ENCODE assay signal across 9 cellular contexts in the genomic region with DNA sequence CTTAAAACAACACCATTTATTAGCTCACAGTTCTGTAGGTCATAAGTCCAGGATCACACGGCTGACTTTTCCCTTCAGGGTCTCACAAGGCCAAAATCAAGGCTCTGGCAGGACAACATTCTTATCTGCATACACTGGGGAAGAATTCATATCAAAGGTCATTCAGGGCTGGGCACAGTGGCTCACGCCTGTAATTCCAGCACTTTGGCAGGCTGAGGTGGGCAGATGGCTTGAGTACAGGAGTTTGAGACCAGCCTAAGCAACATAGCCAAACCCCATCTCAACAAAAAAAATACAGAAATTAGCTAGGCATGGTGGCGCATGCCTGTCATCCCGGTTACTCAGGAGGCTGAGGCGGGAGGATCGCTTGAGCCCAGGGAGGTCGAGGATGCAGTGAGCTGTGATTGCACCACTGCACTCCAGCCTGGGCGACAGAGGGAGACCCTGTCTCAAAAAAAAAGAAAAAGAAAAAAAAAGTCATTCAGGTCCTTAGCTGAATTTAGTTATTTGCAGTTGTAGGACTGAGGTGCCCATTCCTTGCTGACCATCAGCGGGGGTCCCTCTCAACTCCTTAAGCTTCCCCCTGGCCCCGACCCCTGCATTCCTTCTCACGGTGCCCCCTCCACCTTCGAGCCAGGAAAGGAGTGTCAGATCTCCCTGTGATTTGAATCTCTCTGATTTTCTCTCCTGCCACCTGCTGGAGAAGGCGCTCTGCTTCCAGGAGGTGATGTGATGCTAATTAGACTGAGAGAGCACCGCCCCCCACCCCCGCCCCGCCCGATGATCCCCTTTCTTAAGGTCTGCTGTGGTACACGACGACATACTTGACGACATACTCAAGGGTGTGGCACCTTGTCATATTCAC.
DNase-seq lines count a peak whose midpoint lies in the region; ATAC-seq, FAIRE-seq and TF ChIP-seq lines count a peak whose summit lies in the region.
"Had no signal": no experiment of that assay in that cellular context is flagged by ENCODE, and none has a peak within 500 bp of the region (broad histone marks: within the 10 kb centered on the region; RNA-seq: fewer than 3 reads in every experiment).

No MANE protein-coding gene starts in this region.

- CTCF ChIA-PET in H1 (lab: Charles Lee; ENCODE audit: partially characterized antibody): interaction anchor here (0.9 to 8.4 kb wide), 15 partner anchors 9 to 136 kb away, joined by 3 to 54 read pairs (median 4); no protein-coding TSS in a partner anchor

- no peak for ATAC-seq in GM19452 (IDR thresholded peaks at IDR 0.05; ENCODE audit: unreplicated experiment)

- H3F3A ChIP-seq in DOHH2 (ENCODE audit: control insufficient read depth, insufficient read depth) (no peaks in the 10 kb centered on the region), Loucy (ENCODE audit: low read depth) (no peaks in the 10 kb centered on the region), smooth muscle cell (ENCODE audit: low read depth) (no peaks in the 10 kb centered on the region)

- no peak overlapping the region for H2BK5ac ChIP-seq in H1 (ENCODE audit: low read depth, low read length)

- no peak overlapping the region for H3K4ac ChIP-seq in H1 (replicated peaks; ENCODE audit: insufficient read length, low read depth, low read length)

- H3K27me3 ChIP-seq in DOHH2 (ENCODE audit: control insufficient read depth, low read length) (no peaks in the 10 kb centered on the region), Loucy (ENCODE audit: insufficient read depth, low read length, poor library complexity, severe bottlenecking) (no peaks in the 10 kb centered on the region), H1 (replicated peaks in 1 of 4; ENCODE audit: control insufficient read depth in 3 of 4, extremely low read depth in 1 of 4, insufficient read depth in 3 of 4, low read length in 3 of 4) (no peaks in the 10 kb centered on the region), smooth muscle cell (ENCODE audit: low read depth) (no peaks in the 10 kb centered on the region)

- no peak overlapping the region for H2AFZ ChIP-seq in Loucy (ENCODE audit: low read length)
- H2AFZ ChIP-seq in H1 (ENCODE audit: low read length): no peak overlapping the region
- H2AFZ ChIP-seq in smooth muscle cell (ENCODE audit: low read depth): no peak overlapping the region

- DNase-seq in H1 (ENCODE audit: low read depth in 1 of 2, low spot score in 2 of 2) (peak; percentile 25 to 76), myocyte (ENCODE audit: low read depth) (peak; percentile 21), NCI-H128 (lab: John Stamatoyannopoulos, UW; ENCODE audit: unreplicated experiment) (no peak), GM19238 (ENCODE audit: insufficient read length, low spot score) (no peak), smooth muscle cell (lab: John Stamatoyannopoulos, UW; ENCODE audit: unreplicated experiment) (no peak)

- no peak for TF ChIP-seq POLR2A in H1 (IDR thresholded peaks at IDR 0.05; ENCODE audit: control extremely low read depth in 1 of 2, low read depth in 2 of 2, low read length in 2 of 2)

- H3K23ac ChIP-seq in H1 (ENCODE audit: insufficient read length): no peak overlapping the region

- H3K4me2 ChIP-seq in DOHH2 (ENCODE audit: low read length) (no peak overlapping the region), Loucy (ENCODE audit: low read depth, low read length, poor library complexity, severe bottlenecking) (no peak overlapping the region), H1 (ENCODE audit: insufficient read depth in 1 of 2, low read depth in 2 of 2, low read length in 2 of 2) (peak overlapping the region in 1 of 2 experiments; percentile 22; a peak in 1 of 4 replicates), smooth muscle cell (no peak overlapping the region)

- H3K27ac ChIP-seq in DOHH2 (ENCODE audit: low read depth, low read length) (no peak overlapping the region), H1 (ENCODE audit: low read depth, low read length) (no peak overlapping the region), smooth muscle cell (ENCODE audit: low read depth) (no peak overlapping the region)

- peak; percentile 37 to 55; a peak in 3 of 4 replicates for TF ChIP-seq RAD21 in H1 (IDR thresholded peaks at IDR 0.05 in 1 of 2, conservative IDR thresholded peaks at IDR 0.05 in 1 of 2; ENCODE audit: low read depth in 2 of 2, low read length in 2 of 2)

- no peaks in the 10 kb centered on the region for H3K23me2 ChIP-seq in H1 (ENCODE audit: low read depth, low read length)

- TF ChIP-seq CTCF in DOHH2 (IDR thresholded peaks at IDR 0.05; ENCODE audit: low read depth, low read length, poor library complexity, severe bottlenecking): peak; percentile 28
- peak; percentile 35 for TF ChIP-seq CTCF in Loucy (conservative IDR thresholded peaks at IDR 0.05; ENCODE audit: low read length)
- peak; percentile 39 to 55 (median 52) for TF ChIP-seq CTCF in H1 (IDR thresholded peaks at IDR 0.05; ENCODE audit: control extremely low read depth in 1 of 3, insufficient read depth in 1 of 3, low read depth in 1 of 3, low read length in 3 of 3)
- no peak for TF ChIP-seq CTCF in smooth muscle cell (IDR thresholded peaks at IDR 0.05; ENCODE audit: borderline replicate concordance, insufficient read depth, poor library complexity, severe bottlenecking)

- H3K4me3 ChIP-seq in DOHH2 (ENCODE audit: low read length) (no peak overlapping the region), Loucy (ENCODE audit: low read length, poor library complexity, severe bottlenecking) (no peak overlapping the region), H1 (ENCODE audit: extremely low read depth in 1 of 4, insufficient read depth in 2 of 4, low read depth in 3 of 4, low read length in 4 of 4) (no peak overlapping the region), smooth muscle cell (no peak overlapping the region)

- H3K79me1 ChIP-seq in H1 (ENCODE audit: low read depth, low read length): no peaks in the 10 kb centered on the region

- H3K9me2 ChIP-seq in DOHH2 (replicated peaks; ENCODE audit: control insufficient read depth, low read length) (no peaks in the 10 kb centered on the region), Loucy (replicated peaks; ENCODE audit: low read depth, low read length) (no peaks in the 10 kb centered on the region)

- H3K4me1 ChIP-seq in DOHH2 (ENCODE audit: control insufficient read depth, low read length) (no peaks in the 10 kb centered on the region), Loucy (ENCODE audit: insufficient read depth, low read length, poor library complexity, severe bottlenecking) (no peaks in the 10 kb centered on the region), H1 (replicated peaks in 1 of 4; ENCODE audit: control insufficient read depth in 3 of 4, insufficient read depth in 4 of 4, low read length in 3 of 4) (no peaks in the 10 kb centered on the region), smooth muscle cell (ENCODE audit: low read depth) (no peaks in the 10 kb centered on the region)

- H3K9me3 ChIP-seq in DOHH2 (ENCODE audit: control insufficient read depth, insufficient read depth, low read length): no peaks in the 10 kb centered on the region
- H3K9me3 ChIP-seq in Loucy (ENCODE audit: insufficient read depth, low read depth, low read length): no peaks in the 10 kb centered on the region
- no peaks in the 10 kb centered on the region for H3K9me3 ChIP-seq in H1 (ENCODE audit: insufficient read depth in 2 of 2, low read depth in 1 of 2, low read length in 1 of 2)
- no peaks in the 10 kb centered on the region for H3K9me3 ChIP-seq in smooth muscle cell (replicated peaks; ENCODE audit: low read depth)

- peaks cover 9% of the 10 kb centered on the region for H3K36me3 ChIP-seq in DOHH2 (ENCODE audit: control insufficient read depth, low read length)
- peaks cover 5% of the 10 kb centered on the region; the same call in 1 of the 2 replicates for H3K36me3 ChIP-seq in Loucy (ENCODE audit: insufficient read depth, low read length)
- no peaks in the 10 kb centered on the region; a peak in 1 of 8 replicates for H3K36me3 ChIP-seq in H1 (ENCODE audit: control insufficient read depth in 2 of 4, insufficient read depth in 4 of 4, low read length in 3 of 4)
- H3K36me3 ChIP-seq in smooth muscle cell (ENCODE audit: low read depth): no peaks in the 10 kb centered on the region

- no peak overlapping the region for H2AK5ac ChIP-seq in H1 (ENCODE audit: low read depth, low read length)

- no peaks in the 10 kb centered on the region for H4K20me1 ChIP-seq in DOHH2 (ENCODE audit: control insufficient read depth, insufficient read depth, low read depth, low read length)
- H4K20me1 ChIP-seq in Loucy (ENCODE audit: insufficient read depth, low read length, poor library complexity, severe bottlenecking): no peaks in the 10 kb centered on the region
- no peaks in the 10 kb centered on the region for H4K20me1 ChIP-seq in H1 (replicated peaks in 1 of 2; ENCODE audit: control insufficient read depth in 1 of 2, insufficient read depth in 2 of 2, low read length in 2 of 2)
- no peaks in the 10 kb centered on the region for H4K20me1 ChIP-seq in smooth muscle cell (ENCODE audit: low read depth)

- FAIRE-seq in H1 (lab: Jason Lieb, UNC): peak; percentile 77
- FAIRE-seq: colon had no signal

- no peak overlapping the region for H4K5ac ChIP-seq in H1 (ENCODE audit: insufficient read length, low read depth, low read length)

- H4K91ac ChIP-seq in H1 (replicated peaks; ENCODE audit: insufficient read length, low read length): no peak overlapping the region

- no peak overlapping the region for H3K18ac ChIP-seq in H1 (ENCODE audit: extremely low read depth, low read length)

- H3K14ac ChIP-seq in H1 (ENCODE audit: insufficient read length): no peak overlapping the region

- H3K79me2 ChIP-seq in DOHH2 (ENCODE audit: control insufficient read depth, low read length): no peaks in the 10 kb centered on the region
- H3K79me2 ChIP-seq in Loucy (ENCODE audit: insufficient read depth, low read length): no peaks in the 10 kb centered on the region
- no peaks in the 10 kb centered on the region for H3K79me2 ChIP-seq in H1 (ENCODE audit: control insufficient read depth in 1 of 2, insufficient read depth in 2 of 2, low read length in 2 of 2)
- H3K79me2 ChIP-seq in smooth muscle cell (ENCODE audit: low read depth): no peaks in the 10 kb centered on the region

- H4K8ac ChIP-seq in H1 (ENCODE audit: extremely low read depth, insufficient read depth, low read length): no peak overlapping the region

- H2BK15ac ChIP-seq in H1 (ENCODE audit: low read length): no peak overlapping the region

- 45% methylated on average over 18 of the region's 20 CpGs; no CpG with 5 or more reads in 1 of the 2 experiments for WGBS in H1 (ENCODE audit: extremely low coverage in 1 of 2, insufficient coverage in 1 of 2, insufficient read length in 1 of 2, insufficient replicate concordance in 2 of 2, low coverage in 1 of 2, low lambda C conversion rate in 2 of 2, missing lambda C conversion rate in 1 of 2), 2 experiments
- 57% methylated on average over 20 of the region's 20 CpGs for WGBS in smooth muscle cell (ENCODE audit: low lambda C conversion rate)

- no peak overlapping the region for H2BK120ac ChIP-seq in H1 (replicated peaks; ENCODE audit: low read depth, low read length)

- H3K56ac ChIP-seq in H1 (replicated peaks; ENCODE audit: insufficient read length, low read depth, low read length): no peak overlapping the region

- POLR2A ChIA-PET in H1 (lab: Charles Lee; ENCODE audit: partially characterized antibody): interaction anchor here (0.6 kb wide), 1 partner anchor 71 kb away, joined by 4 read pairs; no protein-coding TSS in a partner anchor

- H3K9ac ChIP-seq in Loucy (ENCODE audit: low read depth, low read length, poor library complexity, severe bottlenecking) (no peak overlapping the region), H1 (replicated peaks in 1 of 4; ENCODE audit: extremely low read depth in 1 of 4, low read depth in 3 of 4, low read length in 3 of 4) (no peak overlapping the region), smooth muscle cell (ENCODE audit: low read depth) (no peak overlapping the region)

- TF ChIP-seq EP300 in H1 (IDR thresholded peaks at IDR 0.05; ENCODE audit: borderline replicate concordance in 1 of 2, low read depth in 2 of 2, low read length in 2 of 2): no peak

- H2BK20ac ChIP-seq in H1 (ENCODE audit: low read length): no peak overlapping the region

- H2BK12ac ChIP-seq in H1 (ENCODE audit: low read depth, low read length): no peak overlapping the region

Comparison
In these comparisons a context has a peak if more than half of its experiments do, and no peak if none do; other contexts are left out.
1. DNase-seq: peak in H1 (2 of 2) and myocyte (single experiment); none in NCI-H128 (single experiment), GM19238 (single experiment) and smooth muscle cell (single experiment).